ENCODE assay signal across 10 cellular contexts in the genomic region with DNA sequence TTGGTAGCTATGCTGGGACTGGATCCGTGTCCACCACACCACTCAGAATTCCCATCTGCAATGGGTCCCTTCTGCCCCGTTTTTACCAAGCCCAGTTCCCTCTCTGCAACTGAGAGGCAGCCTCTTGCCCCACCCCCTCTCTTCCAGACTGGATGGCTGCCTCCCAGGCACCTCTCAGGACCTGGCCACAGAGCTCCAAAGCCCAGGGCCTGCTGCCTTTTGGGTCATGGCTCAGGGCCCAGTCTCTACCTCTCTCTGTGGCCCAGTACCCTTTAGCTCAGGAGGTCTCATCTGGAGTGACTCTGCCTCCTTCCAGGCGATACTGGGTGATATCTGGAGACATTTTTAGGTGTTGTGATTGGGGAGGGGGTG. TPM values are rescaled to one million over a fixed set of nuclear protein-coding genes. Genes with fewer than 3 reads are reported as not detected.
DNase-seq lines count a peak whose midpoint lies in the region; ATAC-seq and TF ChIP-seq lines count a peak whose summit lies in the region.
"Had no signal": no experiment of that assay in that cellular context is flagged by ENCODE, and none has a peak within 500 bp of the region (broad histone marks: within the 10 kb centered on the region; RNA-seq: fewer than 3 reads in every experiment).

No MANE protein-coding gene starts in this region.

- no peak for TF ChIP-seq POLR2A in right lobe of liver (IDR thresholded peaks at IDR 0.05)
- no peak for TF ChIP-seq POLR2A in stomach (IDR thresholded peaks at IDR 0.05)

- H3K9me3 ChIP-seq in right lobe of liver, result no peaks in the 10 kb centered on the region
- H3K9me3 ChIP-seq in stomach, result no peaks in the 10 kb centered on the region
- no peaks in the 10 kb centered on the region for H3K9me3 ChIP-seq in mammary epithelial cell (replicated peaks; ENCODE audit: insufficient read depth, low read length)

- H3K4me1 Mint-ChIP-seq in activated T-cell treated with anti-CD3 and anti-CD28 coated beads, Interleukin-2, amount 50 U/mL, for 4 hours (ENCODE audit: low read depth), result peaks cover 28% of the 10 kb centered on the region
- peaks cover 34% of the 10 kb centered on the region for H3K4me1 Mint-ChIP-seq in activated CD8-positive, alpha-beta T cell treated with anti-CD3 and anti-CD28 coated beads for 36 hours (ENCODE audit: low read depth)

- dilution Hi-C loops in mammary epithelial cell (cut with HindIII; ENCODE audit: low sequenced_read_pairs), result no loop called here

- H3K79me2 ChIP-seq in mammary epithelial cell (ENCODE audit: insufficient read depth, low read length), result no peaks in the 10 kb centered on the region

- WGBS in right lobe of liver (ENCODE audit: insufficient coverage, low coverage, low lambda C conversion rate, missing lambda C conversion rate), result 80% methylated on average over 2 of the region's 3 CpGs
- 71 to 85% (median 79%) methylated on average over 3 of the region's 3 CpGs for WGBS in stomach, 5 donors
- WGBS in mammary epithelial cell (ENCODE audit: low coverage, missing lambda C conversion rate), result 87% methylated on average over 3 of the region's 3 CpGs

- H2AFZ ChIP-seq in mammary epithelial cell (ENCODE audit: low read depth, low read length), result no peak overlapping the region

- no peak overlapping the region for H3K4me2 ChIP-seq in mammary epithelial cell (ENCODE audit: insufficient read depth, low read depth, low read length)

- no peak for TF ChIP-seq CTCF in activated CD8-positive, alpha-beta T cell treated with anti-CD3 and anti-CD28 coated beads for 36 hours (IDR thresholded peaks at IDR 0.05)
- no peak for TF ChIP-seq CTCF in right lobe of liver (IDR thresholded peaks at IDR 0.05)
- no peak for TF ChIP-seq CTCF in stomach (IDR thresholded peaks at IDR 0.05)
- no peak for TF ChIP-seq CTCF in mammary epithelial cell (conservative IDR thresholded peaks at IDR 0.05 in 1 of 2, IDR thresholded peaks at IDR 0.05 in 1 of 2; ENCODE audit: extremely low read depth in 1 of 2, insufficient read depth in 1 of 2, low read depth in 1 of 2, low read length in 2 of 2)

- H4K20me1 ChIP-seq in mammary epithelial cell (ENCODE audit: insufficient read depth, low read length), result no peaks in the 10 kb centered on the region

- H3K27me3 ChIP-seq in right lobe of liver, result no peaks in the 10 kb centered on the region
- H3K27me3 ChIP-seq in stomach, result no peaks in the 10 kb centered on the region
- no peaks in the 10 kb centered on the region for H3K27me3 ChIP-seq in mammary epithelial cell (ENCODE audit: insufficient read depth, low read length)

- H3K36me3 Mint-ChIP-seq in activated T-cell treated with anti-CD3 and anti-CD28 coated beads, Interleukin-2, amount 50 U/mL, for 4 hours (ENCODE audit: insufficient read depth), result no peaks in the 10 kb centered on the region
- H3K36me3 Mint-ChIP-seq in activated CD8-positive, alpha-beta T cell treated with anti-CD3 and anti-CD28 coated beads for 36 hours (ENCODE audit: low read depth), result no peaks in the 10 kb centered on the region

- no peak for TF ChIP-seq EP300 in stomach (IDR thresholded peaks at IDR 0.05)

- BruUV-seq in mammary epithelial cell (replicated peaks; lab: Mats Ljungman, UMichigan), result no TSS peak

- DNase-seq in activated T-cell treated with anti-CD3 and anti-CD28 coated beads, Interleukin-2, amount 50 U/mL, for 4 hours, result no peak
- no peak for DNase-seq in activated T-cell treated with anti-CD3 and anti-CD28 coated beads, Interleukin-2, amount 50 U/mL, for 48 hours
- no peak for DNase-seq in activated CD8-positive, alpha-beta T cell treated with anti-CD3 and anti-CD28 coated beads for 36 hours
- DNase-seq in right lobe of liver (peak in 2 of 3 donors; percentile 67 to 70), stomach (no peak), NCI-H2196 (lab: John Stamatoyannopoulos, UW; ENCODE audit: unreplicated experiment) (no peak), HK-2 (ENCODE audit: unreplicated experiment) (no peak), mammary epithelial cell (no peak)
- DNase-seq: effector memory CD4-positive, alpha-beta T cell; NCI-H2107 had no signal

- CTCF ChIA-PET in activated CD8-positive, alpha-beta T cell treated with anti-CD3 and anti-CD28 coated beads for 36 hours (lab: Charles Lee), result interaction anchor here (1.4 kb wide), 1 partner anchor 64 kb away, joined by 4 read pairs; no protein-coding TSS in a partner anchor
- CTCF ChIA-PET in mammary epithelial cell (lab: Charles Lee; ENCODE audit: low non-redundant PET), result no interaction called here

- no peak for ATAC-seq in activated T-cell treated with anti-CD3 and anti-CD28 coated beads, Interleukin-2, amount 50 U/mL, for 4 hours
- ATAC-seq in activated CD8-positive, alpha-beta T cell treated with anti-CD3 and anti-CD28 coated beads for 36 hours, result no peak
- peak; percentile 6 to 71 (median 40) for ATAC-seq in right lobe of liver

- H3K27ac ChIP-seq in right lobe of liver (peak overlapping the region in 2 of 3 donors; percentile 89), stomach (peak overlapping the region; percentile 75 to 89 (median 87)), mammary epithelial cell (ENCODE audit: insufficient read depth, low read depth, low read length) (no peak overlapping the region)

- POLR2A ChIA-PET in activated CD8-positive, alpha-beta T cell treated with anti-CD3 and anti-CD28 coated beads for 36 hours (lab: Charles Lee), result interaction anchor here (1.0 kb wide), 1 partner anchor 12 kb away, joined by 3 read pairs; no protein-coding TSS in a partner anchor

- in situ Hi-C loops in mammary epithelial cell (cut with MboI; ENCODE audit: low sequenced_read_pairs in 2 of 2), result no loop called here

- intact Hi-C loops in activated CD8-positive, alpha-beta T cell treated with anti-CD3 and anti-CD28 coated beads for 36 hours (cut with micrococcal nuclease), result no loop called here
- intact Hi-C loops in right lobe of liver (cut with DNase I) (no loop called here), stomach (cut with DNase I; ENCODE audit: low total_unique reads) (no loop called here), mammary epithelial cell (cut with micrococcal nuclease) (no loop called here)

- H3K4me3 ChIP-seq in right lobe of liver, result no peak overlapping the region
- no peak overlapping the region for H3K4me3 ChIP-seq in stomach
- H3K4me3 ChIP-seq in mammary epithelial cell (replicated peaks in 1 of 3; ENCODE audit: insufficient read depth in 1 of 3, low read depth in 2 of 3, low read length in 3 of 3), result no peak overlapping the region

- no peaks in the 10 kb centered on the region for H3K36me3 ChIP-seq in right lobe of liver
- H3K36me3 ChIP-seq in stomach, result no peaks in the 10 kb centered on the region
- no peaks in the 10 kb centered on the region for H3K36me3 ChIP-seq in mammary epithelial cell (ENCODE audit: insufficient read depth, low read length)

- no peak overlapping the region for H3K9ac ChIP-seq in mammary epithelial cell (ENCODE audit: insufficient read depth, low read length)

- H3K4me3 Mint-ChIP-seq in activated T-cell treated with anti-CD3 and anti-CD28 coated beads, Interleukin-2, amount 50 U/mL, for 4 hours, result peak overlapping the region; percentile 4
- H3K4me3 Mint-ChIP-seq in activated CD8-positive, alpha-beta T cell treated with anti-CD3 and anti-CD28 coated beads for 36 hours, result no peak overlapping the region

- no peaks in the 10 kb centered on the region for H3K27me3 Mint-ChIP-seq in activated T-cell treated with anti-CD3 and anti-CD28 coated beads, Interleukin-2, amount 50 U/mL, for 4 hours (ENCODE audit: low read depth)
- no peaks in the 10 kb centered on the region for H3K27me3 Mint-ChIP-seq in activated CD8-positive, alpha-beta T cell treated with anti-CD3 and anti-CD28 coated beads for 36 hours

- peak overlapping the region; percentile 84 for H3K27ac Mint-ChIP-seq in activated CD8-positive, alpha-beta T cell treated with anti-CD3 and anti-CD28 coated beads for 36 hours

- H3K9me3 Mint-ChIP-seq in activated T-cell treated with anti-CD3 and anti-CD28 coated beads, Interleukin-2, amount 50 U/mL, for 4 hours, result no peaks in the 10 kb centered on the region
- H3K9me3 Mint-ChIP-seq in activated CD8-positive, alpha-beta T cell treated with anti-CD3 and anti-CD28 coated beads for 36 hours, result no peaks in the 10 kb centered on the region

- peaks cover 0 to 14% (median 8%) of the 10 kb centered on the region in 4 donors for H3K4me1 ChIP-seq in right lobe of liver
- peaks cover 7 to 30% (median 18%) of the 10 kb centered on the region in 4 donors for H3K4me1 ChIP-seq in stomach
- H3K4me1 ChIP-seq in mammary epithelial cell (ENCODE audit: insufficient read depth, low read length), result peaks cover 3% of the 10 kb centered on the region

RNA-seq across cellular contexts. Expression of gene ZBTB7A, which starts 10.3 kb away (rescaled TPM):
- 10 to 100 TPM; 46.6 to 49.6 (median 47.4) TPM for total RNA-seq in activated T-cell treated with anti-CD3 and anti-CD28 coated beads, Interleukin-2, amount 50 U/mL, for 4 hours
- total RNA-seq in activated CD8-positive, alpha-beta T cell treated with anti-CD3 and anti-CD28 coated beads for 36 hours, result 10 to 100 TPM; 46.6 TPM
- 10 to 100 TPM; 19.0 to 38.5 (median 27.7) TPM for total RNA-seq in right lobe of liver
- total RNA-seq in stomach, result 100 to 1,000 TPM in 2 of 5 donors, 10 to 100 TPM in 3; 11.2 to 274 (median 66.8) TPM
- polyA plus RNA-seq in stomach, result 10 to 100 TPM in 2 of 3 donors, 1 to 10 TPM in 1; 8.0 to 14.4 (median 12.0) TPM
- total RNA-seq in mammary epithelial cell, result 10 to 100 TPM; 40.8 to 52.9 TPM
- 11.0 TPM for polyA plus RNA-seq in mammary epithelial cell
- polyA minus RNA-seq in mammary epithelial cell, result 9.2 TPM

RNA-seq across cellular contexts. Expression of gene MAP2K2, which starts 46.9 kb away (rescaled TPM):
- total RNA-seq in activated T-cell treated with anti-CD3 and anti-CD28 coated beads, Interleukin-2, amount 50 U/mL, for 4 hours, result 100 to 1,000 TPM; 136 to 143 (median 139) TPM
- total RNA-seq in activated CD8-positive, alpha-beta T cell treated with anti-CD3 and anti-CD28 coated beads for 36 hours, result 100 to 1,000 TPM; 141 to 145 TPM
- total RNA-seq in right lobe of liver (10 to 100 TPM; 50.2 to 75.7 (median 59.8) TPM), stomach (100 to 1,000 TPM in 1 of 5 donors, 10 to 100 TPM in 4; 53.4 to 447 (median 84.3) TPM), mammary epithelial cell (100 to 1,000 TPM; 109 to 163 TPM)
- polyA plus RNA-seq in stomach (100 to 1,000 TPM; 137 to 162 (median 147) TPM), mammary epithelial cell (112 TPM)
- 91.5 TPM for polyA minus RNA-seq in mammary epithelial cell

Comparison
In these comparisons a context has a peak if more than half of its experiments do, and no peak if none do; other contexts are left out.
1. ATAC-seq: peak in right lobe of liver (4 of 4); none in activated T-cell treated with anti-CD3 and anti-CD28 coated beads, Interleukin-2, amount 50 U/mL, for 4 hours (0 of 2) and activated CD8-positive, alpha-beta T cell treated with anti-CD3 and anti-CD28 coated beads for 36 hours (single experiment).
2. DNase-seq: peak in right lobe of liver (2 of 3); none in activated T-cell treated with anti-CD3 and anti-CD28 coated beads, Interleukin-2, amount 50 U/mL, for 4 hours (single experiment), activated T-cell treated with anti-CD3 and anti-CD28 coated beads, Interleukin-2, amount 50 U/mL, for 48 hours (0 of 2), activated CD8-positive, alpha-beta T cell treated with anti-CD3 and anti-CD28 coated beads for 36 hours (single experiment), stomach (single experiment), NCI-H2196 (single experiment), HK-2 (single experiment) and mammary epithelial cell (single experiment).